ENCODE assay signal across 1 cellular context in genomic region chr12:96263449-96263902, GRCh38.
TF ChIP-seq lines count a peak whose summit lies in the region.

No MANE protein-coding gene starts in this region.

TF ChIP-seq in HepG2, 621 proteins besides CTCF, POLR2A, EP300 and RAD21 (continued from another document and continues in another):
- peak; percentile 37; the same call in 1 of the 2 replicates for TF ChIP-seq ARID4A (CRISPR knock-in tag; IDR thresholded peaks at IDR 0.05; ENCODE audit: borderline replicate concordance)
- TF ChIP-seq ZNF33B (CRISPR knock-in tag; IDR thresholded peaks at IDR 0.05): no peak
- no peak; the same call in 1 of the 2 replicates for TF ChIP-seq HOXD1 (CRISPR knock-in tag; IDR thresholded peaks at IDR 0.05)
- no peak for TF ChIP-seq MXD1 (CRISPR knock-in tag; IDR thresholded peaks at IDR 0.05)
- no peak for TF ChIP-seq GTF3A (CRISPR knock-in tag; conservative IDR thresholded peaks at IDR 0.05)
- no peak; the same call in 1 of the 2 replicates for TF ChIP-seq ZFX (CRISPR knock-in tag; IDR thresholded peaks at IDR 0.05; ENCODE audit: low read depth)
- TF ChIP-seq SOX6 (IDR thresholded peaks at IDR 0.05): no peak
- peak; percentile 76; the same call in 1 of the 2 replicates for TF ChIP-seq SOX6 (CRISPR knock-in tag; IDR thresholded peaks at IDR 0.05)
- TF ChIP-seq NCOA5 (CRISPR knock-in tag; IDR thresholded peaks at IDR 0.05): no peak
- no peak for TF ChIP-seq ZNF432 (CRISPR knock-in tag; IDR thresholded peaks at IDR 0.05; ENCODE audit: borderline replicate concordance)
- TF ChIP-seq SPEN (CRISPR knock-in tag; IDR thresholded peaks at IDR 0.05; ENCODE audit: low read depth): peak; percentile 26; the same call in 1 of the 2 replicates
- no peak for TF ChIP-seq ZNF749 (CRISPR knock-in tag; IDR thresholded peaks at IDR 0.05; ENCODE audit: borderline replicate concordance)
- no peak for TF ChIP-seq CBX5 (CRISPR knock-in tag; IDR thresholded peaks at IDR 0.05; ENCODE audit: borderline replicate concordance)
- TF ChIP-seq GABPA (IDR thresholded peaks at IDR 0.05; ENCODE audit: low read depth, low read length): no peak
- TF ChIP-seq GABPA (CRISPR knock-in tag; IDR thresholded peaks at IDR 0.05; ENCODE audit: low read depth): no peak
- TF ChIP-seq ZNF552 (CRISPR knock-in tag; IDR thresholded peaks at IDR 0.05; ENCODE audit: borderline replicate concordance): no peak
- TF ChIP-seq HCFC1 (IDR thresholded peaks at IDR 0.05; ENCODE audit: low read depth, low read length): no peak
- TF ChIP-seq ZNF720 (CRISPR knock-in tag; IDR thresholded peaks at IDR 0.05): no peak
- TF ChIP-seq ZEB1 (IDR thresholded peaks at IDR 0.05; ENCODE audit: insufficient replicate concordance, low read depth): peak; percentile 28
- no peak for TF ChIP-seq PBX3 (CRISPR knock-in tag; IDR thresholded peaks at IDR 0.05; ENCODE audit: borderline replicate concordance)
- no peak for TF ChIP-seq MAF1 (CRISPR knock-in tag; IDR thresholded peaks at IDR 0.05; ENCODE audit: borderline replicate concordance)
- TF ChIP-seq TFAP4 (IDR thresholded peaks at IDR 0.05; ENCODE audit: borderline replicate concordance, low read depth): peak; percentile 98
- TF ChIP-seq PITX1 (CRISPR knock-in tag; IDR thresholded peaks at IDR 0.05): peak; percentile 85
- no peak for TF ChIP-seq THYN1 (CRISPR knock-in tag; IDR thresholded peaks at IDR 0.05; ENCODE audit: borderline replicate concordance, low read depth)
- no peak for TF ChIP-seq GRHL1 (CRISPR knock-in tag; conservative IDR thresholded peaks at IDR 0.05)
- 0 out of 2 replicates have a peak, but pooled peaks have one; percentile 21 for TF ChIP-seq MEIS2 (CRISPR knock-in tag; IDR thresholded peaks at IDR 0.05)
- no peak for TF ChIP-seq DZIP1 (CRISPR knock-in tag; IDR thresholded peaks at IDR 0.05)
- no peak for TF ChIP-seq NFKBIZ (CRISPR knock-in tag; IDR thresholded peaks at IDR 0.05)
- TF ChIP-seq ATM (IDR thresholded peaks at IDR 0.05; ENCODE audit: borderline replicate concordance): no peak
- TF ChIP-seq BCL3 (CRISPR knock-in tag; IDR thresholded peaks at IDR 0.05): no peak
- no peak for TF ChIP-seq ZNF737 (CRISPR knock-in tag; IDR thresholded peaks at IDR 0.05; ENCODE audit: borderline replicate concordance)
- TF ChIP-seq KDM6A (CRISPR knock-in tag; IDR thresholded peaks at IDR 0.05; ENCODE audit: low read depth): peak; percentile 56; the same call in 1 of the 2 replicates
- no peak for TF ChIP-seq KLF15 (CRISPR knock-in tag; IDR thresholded peaks at IDR 0.05; ENCODE audit: borderline replicate concordance)
- no peak for TF ChIP-seq MED8 (CRISPR knock-in tag; IDR thresholded peaks at IDR 0.05; ENCODE audit: insufficient replicate concordance)
- 0 out of 2 replicates have a peak, but pooled peaks have one; percentile 30 for TF ChIP-seq KDM1A (CRISPR knock-in tag; IDR thresholded peaks at IDR 0.05)
- no peak for TF ChIP-seq SOX13 (IDR thresholded peaks at IDR 0.05)
- TF ChIP-seq SOX13 (CRISPR knock-in tag; conservative IDR thresholded peaks at IDR 0.05 in 1 of 2, IDR thresholded peaks at IDR 0.05 in 1 of 2): peak in 1 of 2 experiments; percentile 77; a peak in 2 of 4 replicates
- TF ChIP-seq TEAD3 (CRISPR knock-in tag; optimal IDR thresholded peaks at IDR 0.05; ENCODE audit: borderline replicate concordance): peak; percentile 82
- no peak for TF ChIP-seq ZNF496 (CRISPR knock-in tag; IDR thresholded peaks at IDR 0.05; ENCODE audit: insufficient replicate concordance)
- TF ChIP-seq MEF2D (CRISPR knock-in tag; IDR thresholded peaks at IDR 0.05): peak; percentile 64; the same call in 1 of the 2 replicates
- TF ChIP-seq CCDC6 (CRISPR knock-in tag; IDR thresholded peaks at IDR 0.05): no peak
- TF ChIP-seq ZBTB43 (CRISPR knock-in tag; conservative IDR thresholded peaks at IDR 0.05): 0 out of 2 replicates have a peak, but pooled peaks have one; percentile 38
- TF ChIP-seq NFE2 (CRISPR knock-in tag; IDR thresholded peaks at IDR 0.05): no peak
- 0 out of 2 replicates have a peak, but pooled peaks have one; percentile 65 for TF ChIP-seq ZKSCAN8 (CRISPR knock-in tag; IDR thresholded peaks at IDR 0.05; ENCODE audit: borderline replicate concordance)
- no peak for TF ChIP-seq HINFP (CRISPR knock-in tag; IDR thresholded peaks at IDR 0.05; ENCODE audit: low read depth)
- TF ChIP-seq ATF1 (CRISPR knock-in tag; IDR thresholded peaks at IDR 0.05): no peak
- TF ChIP-seq ZNF780A (CRISPR knock-in tag; IDR thresholded peaks at IDR 0.05): no peak
